Comparison of ENCODE assay signal across 8 cellular contexts in the genomic region with DNA sequence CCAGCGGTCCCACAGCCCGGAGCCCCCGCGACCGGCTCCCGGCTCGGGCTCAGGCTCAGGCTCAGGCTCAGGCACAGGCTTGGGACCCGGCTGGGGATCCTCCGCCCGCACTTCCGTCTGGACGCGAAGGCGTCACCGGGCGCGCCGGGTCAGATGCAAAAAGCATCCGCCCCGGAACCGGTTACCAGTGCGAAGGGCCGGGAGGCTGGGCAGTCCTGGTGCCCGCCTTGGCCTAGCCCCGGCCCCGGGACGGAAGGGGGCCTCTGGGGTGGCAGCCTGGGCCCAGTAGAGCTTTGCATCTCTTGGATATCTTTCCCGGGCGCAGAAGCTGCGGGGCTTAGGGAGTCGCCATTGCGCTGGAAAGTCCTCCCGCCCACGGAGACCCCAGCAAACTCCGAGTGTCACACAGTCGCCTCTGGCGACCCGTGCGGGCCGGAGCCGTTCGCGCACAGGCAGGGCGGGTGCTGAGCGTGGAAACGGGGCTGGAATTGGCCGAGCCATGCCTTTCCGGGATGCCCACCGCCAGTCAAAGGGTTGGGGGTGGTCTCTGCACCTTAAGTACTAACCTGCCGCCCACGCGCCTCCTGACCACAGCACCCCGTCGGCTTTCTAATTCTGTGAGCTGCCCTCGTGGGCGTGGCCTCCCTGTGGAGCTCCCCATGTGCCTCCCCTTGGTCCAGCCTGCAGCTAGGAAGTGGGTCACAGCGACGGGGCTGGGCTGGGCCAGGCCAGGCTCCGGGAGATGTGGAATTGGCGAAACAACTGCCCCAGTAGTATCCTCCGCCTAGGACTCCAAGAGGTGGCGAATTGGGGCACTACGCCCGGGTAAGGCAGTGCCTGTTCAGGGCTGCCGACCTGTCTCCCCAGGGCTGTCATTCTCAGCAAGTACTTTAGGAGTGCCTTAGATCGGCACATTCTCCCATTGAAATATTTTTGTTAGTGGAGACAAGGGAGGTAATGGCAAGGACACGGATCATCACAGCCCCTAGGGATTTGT. TPM values are rescaled to one million over a fixed set of nuclear protein-coding genes. Genes with fewer than 3 reads are reported as not detected.
DNase-seq lines count a peak whose midpoint lies in the region; ATAC-seq, FAIRE-seq and TF ChIP-seq lines count a peak whose summit lies in the region.

A gene (minus strand): TSS at position 119 of the 997 bp plus-strand sequence. CDS start 129 bp downstream, outside the sequence.

- no peak for TF ChIP-seq CTCF in A549 (IDR thresholded peaks at IDR 0.05)
- TF ChIP-seq CTCF in WERI-Rb-1 (IDR thresholded peaks at IDR 0.05; ENCODE audit: low read depth, low read length) = no peak
- peak in 1 of 3 donors; percentile 18 for TF ChIP-seq CTCF in breast epithelium (IDR thresholded peaks at IDR 0.05)

- peak within 1 kb of the TSS; percentile 90 for H3K4me2 ChIP-seq in A549

- H3K9ac ChIP-seq in skeletal muscle tissue (ENCODE audit: low read depth in 1 of 3, low read length in 3 of 3) = peak within 1 kb of the TSS; percentile 89 to 98 (median 96)

- CTCF ChIA-PET in A549 (lab: Yijun Ruan, JAX) = interaction anchor here (0.6 to 2.4 kb wide), 6 partner anchors 9 to 173 kb away, joined by 3 to 9 read pairs (median 3); no protein-coding TSS in a partner anchor

- H3K4me1 ChIP-seq in A549 (peaks cover 23% of the 10 kb centered on the region), breast epithelium (peaks cover 0 to 13% of the 10 kb centered on the region in 2 donors), skeletal muscle tissue (ENCODE audit: control insufficient read depth in 3 of 3, insufficient read depth in 3 of 3, low read length in 3 of 3) (peaks cover 24 to 31% (median 31%) of the 10 kb centered on the region in 3 donors)

- POLR2A ChIA-PET in A549 (lab: Yijun Ruan, JAX) = interaction anchor here (0.6 to 1.8 kb wide), 13 partner anchors 9 to 648 kb away, joined by 3 to 12 read pairs (median 3); a partner anchor contains a TSS

- TF ChIP-seq EP300 in A549 (IDR thresholded peaks at IDR 0.05) = no peak

- intact Hi-C loops in breast epithelium (cut with DNase I; ENCODE audit: low total_unique reads) = loop anchor here (10.0 kb wide), 1 partner anchor 290 kb away; no protein-coding TSS in a partner anchor

- peak within 1 kb of the TSS; percentile 96 for H3K27ac ChIP-seq in A549
- peak within 1 kb of the TSS; percentile 91 for H3K27ac ChIP-seq in WERI-Rb-1
- H3K27ac ChIP-seq in breast epithelium = peak within 1 kb of the TSS; percentile 96 to 97
- H3K27ac ChIP-seq in skeletal muscle tissue (ENCODE audit: low read depth, low read length) = peak within 1 kb of the TSS; percentile 95

- TF ChIP-seq POLR2A in A549 (IDR thresholded peaks at IDR 0.05; ENCODE audit: low read length) (peak; percentile 65), breast epithelium (IDR thresholded peaks at IDR 0.05) (peak; percentile 95)

- H3K27me3 ChIP-seq in WERI-Rb-1 (ENCODE audit: insufficient read depth, low read depth, severe bottlenecking) (no peaks in the 10 kb centered on the region), breast epithelium (no peaks in the 10 kb centered on the region), skeletal muscle tissue (ENCODE audit: control insufficient read depth in 3 of 3, insufficient read depth in 3 of 3, low read length in 3 of 3) (no peaks in the 10 kb centered on the region)

- WGBS in A549 (ENCODE audit: missing lambda C conversion rate) = 2% methylated on average over 35 of the region's 67 CpGs

- peak; percentile 87 to 92 for DNase-seq in A549 (ENCODE audit: low read depth in 1 of 2, low spot score in 1 of 2)
- peak; percentile 56 for DNase-seq in NCI-H2107 treated with DMSO at 0.1 percent for 48 hours (lab: John Stamatoyannopoulos, UW; ENCODE audit: unreplicated experiment)
- DNase-seq in WERI-Rb-1 = peak; percentile 90
- peak; percentile 85 to 89 for DNase-seq in breast epithelium (ENCODE audit: low spot score in 2 of 2)

- peak within 1 kb of the TSS; percentile 78 for H3K4me3 ChIP-seq in A549
- peak within 1 kb of the TSS; percentile 57 for H3K4me3 ChIP-seq in WERI-Rb-1 (ENCODE audit: low read depth, low read length)
- peak within 1 kb of the TSS; percentile 84 to 91 (median 91) for H3K4me3 ChIP-seq in breast epithelium
- H3K4me3 ChIP-seq in iPS-18c (ENCODE audit: insufficient read depth, low read depth, low read length) = peak within 1 kb of the TSS; percentile 97
- peak within 1 kb of the TSS; percentile 91 to 93 (median 93) for H3K4me3 ChIP-seq in skeletal muscle tissue (ENCODE audit: low read length in 3 of 3)

- FAIRE-seq in A549 (lab: Jason Lieb, UNC) = peak; percentile 39

- TF ChIP-seq RAD21 in A549 (conservative IDR thresholded peaks at IDR 0.05 in 1 of 2, IDR thresholded peaks at IDR 0.05 in 1 of 2) = no peak; a peak in 1 of 5 replicates

- H3K9me3 ChIP-seq in A549 (no peaks in the 10 kb centered on the region), WERI-Rb-1 (ENCODE audit: severe bottlenecking) (no peaks in the 10 kb centered on the region), breast epithelium (no peaks in the 10 kb centered on the region), iPS-18c (ENCODE audit: control insufficient read depth, insufficient read depth, low read length) (no peaks in the 10 kb centered on the region), skeletal muscle tissue (ENCODE audit: control insufficient read depth in 3 of 3, low read length in 3 of 3) (no peaks in the 10 kb centered on the region)

- H3K36me3 ChIP-seq in WERI-Rb-1 = peaks cover 3% of the 10 kb centered on the region
- no peaks in the 10 kb centered on the region for H3K36me3 ChIP-seq in breast epithelium
- peaks cover 0 to 12% (median 6%) of the 10 kb centered on the region in 3 donors for H3K36me3 ChIP-seq in skeletal muscle tissue (ENCODE audit: control insufficient read depth in 3 of 3, insufficient read depth in 3 of 3, low read length in 3 of 3)

- ATAC-seq in A549 (peak; percentile 93 to 94), GM18517 (IDR thresholded peaks at IDR 0.05; ENCODE audit: unreplicated experiment) (peak; percentile 66), HG03039 (IDR thresholded peaks at IDR 0.05; ENCODE audit: unreplicated experiment) (peak; percentile 77)

TF ChIP-seq in A549, 52 proteins besides CTCF, POLR2A, EP300 and RAD21 (continues in another document):
- TF ChIP-seq MYC (IDR thresholded peaks at IDR 0.05; ENCODE audit: borderline replicate concordance, low read length) = peak; percentile 84
- TF ChIP-seq CEBPB (IDR thresholded peaks at IDR 0.05) = peak in 1 of 2 experiments; percentile 6; a peak in 1 of 4 replicates
- TF ChIP-seq, protein P1, sequence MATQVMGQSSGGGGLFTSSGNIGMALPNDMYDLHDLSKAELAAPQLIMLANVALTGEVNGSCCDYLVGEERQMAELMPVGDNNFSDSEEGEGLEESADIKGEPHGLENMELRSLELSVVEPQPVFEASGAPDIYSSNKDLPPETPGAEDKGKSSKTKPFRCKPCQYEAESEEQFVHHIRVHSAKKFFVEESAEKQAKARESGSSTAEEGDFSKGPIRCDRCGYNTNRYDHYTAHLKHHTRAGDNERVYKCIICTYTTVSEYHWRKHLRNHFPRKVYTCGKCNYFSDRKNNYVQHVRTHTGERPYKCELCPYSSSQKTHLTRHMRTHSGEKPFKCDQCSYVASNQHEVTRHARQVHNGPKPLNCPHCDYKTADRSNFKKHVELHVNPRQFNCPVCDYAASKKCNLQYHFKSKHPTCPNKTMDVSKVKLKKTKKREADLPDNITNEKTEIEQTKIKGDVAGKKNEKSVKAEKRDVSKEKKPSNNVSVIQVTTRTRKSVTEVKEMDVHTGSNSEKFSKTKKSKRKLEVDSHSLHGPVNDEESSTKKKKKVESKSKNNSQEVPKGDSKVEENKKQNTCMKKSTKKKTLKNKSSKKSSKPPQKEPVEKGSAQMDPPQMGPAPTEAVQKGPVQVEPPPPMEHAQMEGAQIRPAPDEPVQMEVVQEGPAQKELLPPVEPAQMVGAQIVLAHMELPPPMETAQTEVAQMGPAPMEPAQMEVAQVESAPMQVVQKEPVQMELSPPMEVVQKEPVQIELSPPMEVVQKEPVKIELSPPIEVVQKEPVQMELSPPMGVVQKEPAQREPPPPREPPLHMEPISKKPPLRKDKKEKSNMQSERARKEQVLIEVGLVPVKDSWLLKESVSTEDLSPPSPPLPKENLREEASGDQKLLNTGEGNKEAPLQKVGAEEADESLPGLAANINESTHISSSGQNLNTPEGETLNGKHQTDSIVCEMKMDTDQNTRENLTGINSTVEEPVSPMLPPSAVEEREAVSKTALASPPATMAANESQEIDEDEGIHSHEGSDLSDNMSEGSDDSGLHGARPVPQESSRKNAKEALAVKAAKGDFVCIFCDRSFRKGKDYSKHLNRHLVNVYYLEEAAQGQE (IDR thresholded peaks at IDR 0.05) = no peak
- TF ChIP-seq TP53 (CRISPR knock-in tag; IDR thresholded peaks at IDR 0.05) = 0 out of 2 replicates have a peak, but pooled peaks have one; percentile 56
- TF ChIP-seq TFCP2L1 (CRISPR knock-in tag; IDR thresholded peaks at IDR 0.05) = no peak
- TF ChIP-seq, protein P2, sequence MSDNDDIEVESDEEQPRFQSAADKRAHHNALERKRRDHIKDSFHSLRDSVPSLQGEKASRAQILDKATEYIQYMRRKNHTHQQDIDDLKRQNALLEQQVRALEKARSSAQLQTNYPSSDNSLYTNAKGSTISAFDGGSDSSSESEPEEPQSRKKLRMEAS (IDR thresholded peaks at IDR 0.05) = peak; percentile 91
- TF ChIP-seq, protein P3, sequence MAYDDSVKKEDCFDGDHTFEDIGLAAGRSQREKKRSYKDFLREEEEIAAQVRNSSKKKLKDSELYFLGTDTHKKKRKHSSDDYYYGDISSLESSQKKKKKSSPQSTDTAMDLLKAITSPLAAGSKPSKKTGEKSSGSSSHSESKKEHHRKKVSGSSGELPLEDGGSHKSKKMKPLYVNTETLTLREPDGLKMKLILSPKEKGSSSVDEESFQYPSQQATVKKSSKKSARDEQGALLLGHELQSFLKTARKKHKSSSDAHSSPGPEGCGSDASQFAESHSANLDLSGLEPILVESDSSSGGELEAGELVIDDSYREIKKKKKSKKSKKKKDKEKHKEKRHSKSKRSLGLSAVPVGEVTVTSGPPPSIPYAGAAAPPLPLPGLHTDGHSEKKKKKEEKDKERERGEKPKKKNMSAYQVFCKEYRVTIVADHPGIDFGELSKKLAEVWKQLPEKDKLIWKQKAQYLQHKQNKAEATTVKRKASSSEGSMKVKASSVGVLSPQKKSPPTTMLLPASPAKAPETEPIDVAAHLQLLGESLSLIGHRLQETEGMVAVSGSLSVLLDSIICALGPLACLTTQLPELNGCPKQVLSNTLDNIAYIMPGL (CRISPR knock-in tag; IDR thresholded peaks at IDR 0.05; ENCODE audit: borderline replicate concordance) = 0 out of 2 replicates have a peak, but pooled peaks have one; percentile 69
- no peak for TF ChIP-seq BHLHE40 (IDR thresholded peaks at IDR 0.05; ENCODE audit: low read depth, low read length)

RNA-seq across cellular contexts. Expression of the gene that starts here (rescaled TPM):
- polyA plus RNA-seq in A549 (2011; rRNA removed) (43.4 and 47.3 TPM in 2 replicates), A549 (2017; fragmentation: RNase III; extraction: RNeasy Plus Mini Kit Qiagen cat#74134 plus additional on column Dnase treatment) (34.6 to 37.1 TPM (median 35.1 TPM) in 3 replicates)
- 14.2 and 15.6 TPM in 2 replicates for polyA plus RNA-seq in A549 (2012; cell fraction: cytosol; rRNA removed)
- 4.3 and 7.5 TPM in 2 replicates for polyA plus RNA-seq in A549 (2012; cell fraction: nucleus; rRNA removed)
- 14.6 and 19.4 TPM in 2 replicates for polyA minus RNA-seq in A549 (2011; rRNA and poly(A)+ RNA removed)
- total RNA-seq in breast epithelium (10 to 100 TPM; 37.1 to 68.8 (median 47.5) TPM), skeletal muscle tissue (27.1 TPM)

Comparison
In these comparisons a context has a peak if more than half of its experiments do, and no peak if none do; other contexts are left out.
1. Peak in every context shown above with its lines: DNase-seq, ATAC-seq, H3K4me3 ChIP-seq and H3K27ac ChIP-seq.